Comparison of ENCODE assay signal across 7 cellular contexts in genomic region chr15:89912145-89912673, GRCh38. TPM values are rescaled to one million over a fixed set of nuclear protein-coding genes. Genes with fewer than 3 reads are reported as not detected.
DNase-seq lines count a peak whose midpoint lies in the region; ATAC-seq lines count a peak whose summit lies in the region.

No MANE protein-coding gene starts in this region.

- no peak overlapping the region for H3K27ac ChIP-seq in stomach smooth muscle (ENCODE audit: low read length)

- DNase-seq in HuH-7 (ENCODE audit: low spot score) (peak; percentile 67), cerebellum (ENCODE audit: low spot score) (peak; percentile 49), left kidney (ENCODE audit: low read depth, low spot score) (peak; percentile 69), NCI-H345 (lab: John Stamatoyannopoulos, UW) (no peak)
- no peak for DNase-seq in stimulated activated CD4-positive, alpha-beta T cell treated with anti-CD3 and anti-CD28 coated beads, Interleukin-12 subunit alpha, Interleukin-12 subunit beta, amount 100 ng/mL, for 4 hours

- peak overlapping the region; percentile 62 to 81 for H3K4me3 ChIP-seq in stomach smooth muscle (ENCODE audit: low read length in 2 of 2)

- ATAC-seq in HG02852 (IDR thresholded peaks at IDR 0.05; ENCODE audit: unreplicated experiment): no peak

- H3K4me1 ChIP-seq in stomach smooth muscle (ENCODE audit: control insufficient read depth, insufficient read depth, low read length): peaks cover 11% of the 10 kb centered on the region

- H3K27me3 ChIP-seq in stomach smooth muscle (ENCODE audit: control insufficient read depth in 1 of 2, insufficient read depth in 2 of 2, low read length in 2 of 2): no peaks in the 10 kb centered on the region

- H3K9me3 ChIP-seq in stomach smooth muscle (ENCODE audit: control insufficient read depth in 2 of 2, low read length in 2 of 2): no peaks in the 10 kb centered on the region

- H3K36me3 ChIP-seq in stomach smooth muscle (ENCODE audit: control insufficient read depth in 2 of 2, insufficient read depth in 2 of 2, low read length in 2 of 2): peaks cover 7 to 9% of the 10 kb centered on the region in 2 donors

- peak overlapping the region; percentile 75 to 76 for H3K9ac ChIP-seq in stomach smooth muscle (ENCODE audit: low read length in 2 of 2)

RNA-seq across cellular contexts. Expression of gene ARPIN, which starts 0.5 kb away (rescaled TPM):
- total RNA-seq in cerebellum: 16.3 TPM

RNA-seq across cellular contexts. Expression of gene AP3S2, which starts 18.4 kb away (rescaled TPM):
- total RNA-seq in cerebellum: 45.7 TPM

Comparison
In these comparisons a context has a peak if more than half of its experiments do, and no peak if none do; other contexts are left out.
1. DNase-seq: peak in HuH-7 (single experiment), cerebellum (single experiment) and left kidney (single experiment); none in NCI-H345 (single experiment) and stimulated activated CD4-positive, alpha-beta T cell treated with anti-CD3 and anti-CD28 coated beads, Interleukin-12 subunit alpha, Interleukin-12 subunit beta, amount 100 ng/mL, for 4 hours (single experiment).